In the genomic region with DNA sequence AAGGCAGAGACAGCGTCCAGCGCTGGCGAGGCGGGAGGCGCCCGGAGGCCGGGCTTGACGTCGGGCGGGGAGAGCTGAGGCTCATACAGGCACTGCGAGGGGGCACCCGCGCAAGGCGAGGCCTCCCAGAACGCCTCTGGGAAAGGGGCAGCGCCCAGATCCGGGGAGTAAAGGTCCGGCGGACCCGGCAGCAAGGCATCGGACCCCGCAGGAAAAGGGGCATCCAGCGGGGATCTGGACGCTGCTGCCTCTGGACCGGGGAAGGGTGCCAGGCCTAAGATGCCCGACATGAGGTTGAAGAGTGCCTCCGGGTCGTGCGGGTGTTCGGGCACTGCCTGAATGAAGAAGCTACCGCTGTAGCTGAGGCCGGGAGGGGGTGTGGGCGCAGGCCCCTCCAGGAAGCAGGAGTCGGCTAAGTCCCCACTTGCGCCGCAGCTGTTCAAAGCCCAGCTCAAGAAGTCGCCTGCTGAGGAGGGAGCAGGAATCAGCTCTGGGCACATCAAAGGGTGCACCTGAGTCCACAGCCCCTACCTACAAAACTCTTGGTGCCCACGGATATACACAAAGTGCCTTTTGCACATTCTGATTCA, we compare ENCODE assay signal across 11 cellular contexts. TPM values are rescaled to one million over a fixed set of nuclear protein-coding genes. Genes with fewer than 3 reads are reported as not detected.
DNase-seq lines count a peak whose midpoint lies in the region; ATAC-seq, FAIRE-seq and TF ChIP-seq lines count a peak whose summit lies in the region.
"Had no signal": no experiment of that assay in that cellular context is flagged by ENCODE, and none has a peak within 500 bp of the region (broad histone marks: within the 10 kb centered on the region; RNA-seq: fewer than 3 reads in every experiment).

No MANE protein-coding gene starts in this region.

- H3K36me3 ChIP-seq in H7 (replicated peaks; ENCODE audit: control insufficient read depth, insufficient read depth, low read length) = no peaks in the 10 kb centered on the region
- H3K36me3 ChIP-seq in astrocyte (ENCODE audit: insufficient read depth, low read length) = no peaks in the 10 kb centered on the region
- H3K36me3 ChIP-seq: heart left ventricle had no signal

- H3K4me2 ChIP-seq in astrocyte (ENCODE audit: low read length) = no peak overlapping the region

- FAIRE-seq in astrocyte (lab: Jason Lieb, UNC) (no peak), urothelium cell line (lab: Jason Lieb, UNC) (no peak)

- intact Hi-C loops in natural killer cell (cut with micrococcal nuclease) = loop anchor here (2.0 to 5.0 kb wide), 2 partner anchors 80 to 92 kb away; partner anchors contain the start of genes ALMS1 and SMYD5

- H3K4me3 ChIP-seq in H7 (ENCODE audit: insufficient read depth, low read depth, low read length) = peak overlapping the region; percentile 50; the same call in 1 of the 2 replicates
- no peak overlapping the region for H3K4me3 ChIP-seq in astrocyte (ENCODE audit: insufficient read depth, low read depth, low read length)

- H3K27ac ChIP-seq in astrocyte (ENCODE audit: low read depth, low read length) = no peak overlapping the region
- H3K27ac ChIP-seq: heart left ventricle had no signal

- H4K20me1 ChIP-seq in astrocyte (ENCODE audit: insufficient read depth, low read length) = peaks cover 4% of the 10 kb centered on the region

- H3K27me3 ChIP-seq in H7 (ENCODE audit: control insufficient read depth, insufficient read depth, low read length) = peaks cover 88% of the 10 kb centered on the region
- H3K27me3 ChIP-seq in astrocyte (ENCODE audit: insufficient read depth, low read length) = peaks cover 88% of the 10 kb centered on the region

- H3K4me3 Mint-ChIP-seq in astrocyte (ENCODE audit: unreplicated experiment) (peak overlapping the region; percentile 8), natural killer cell (peak overlapping the region; percentile 70)

- ATAC-seq in natural killer cell (no peak), HG02870 (IDR thresholded peaks at IDR 0.05; ENCODE audit: unreplicated experiment) (no peak)

- DNase-seq in NCI-H748 (lab: John Stamatoyannopoulos, UW; ENCODE audit: unreplicated experiment) (peak; percentile 41), NCI-H748 treated with DMSO at 0.1 percent for 48 hours (lab: John Stamatoyannopoulos, UW) (no peak), H7 (peak; percentile 75), astrocyte (ENCODE audit: low read depth) (no peak), natural killer cell (no peak), inferior parietal cortex (ENCODE audit: extremely low spot score) (no peak), urothelium cell line (ENCODE audit: low spot score) (no peak)
- DNase-seq: cortex of kidney, heart left ventricle, NCI-H2171 treated with DMSO at 0.1 percent for 48 hours had no signal

- TF ChIP-seq CTCF in astrocyte (IDR thresholded peaks at IDR 0.05; ENCODE audit: insufficient read depth, low read depth, low read length) = no peak
- TF ChIP-seq CTCF in natural killer cell (IDR thresholded peaks at IDR 0.05) = no peak

- no peaks in the 10 kb centered on the region for H3K36me3 Mint-ChIP-seq in astrocyte (ENCODE audit: low read depth, unreplicated experiment)
- no peaks in the 10 kb centered on the region for H3K36me3 Mint-ChIP-seq in natural killer cell

- peaks cover 8% of the 10 kb centered on the region for H3K4me1 Mint-ChIP-seq in astrocyte (ENCODE audit: low read depth, unreplicated experiment)
- H3K4me1 Mint-ChIP-seq in natural killer cell = peaks cover 7 to 8% of the 10 kb centered on the region in 2 donors

- H3K9ac ChIP-seq in astrocyte (ENCODE audit: low read length) = no peak overlapping the region

- H3K4me1 ChIP-seq in astrocyte (ENCODE audit: insufficient read depth, low read length) = peaks cover 7% of the 10 kb centered on the region

- H3K27ac Mint-ChIP-seq in astrocyte (ENCODE audit: unreplicated experiment) (no peak overlapping the region), natural killer cell (peak overlapping the region in 1 of 2 donors; percentile 75)

- H2AFZ ChIP-seq in astrocyte (ENCODE audit: low read depth, low read length) = no peak overlapping the region

- H3K9me3 Mint-ChIP-seq in astrocyte (ENCODE audit: unreplicated experiment) = peaks cover 2% of the 10 kb centered on the region
- H3K9me3 Mint-ChIP-seq in natural killer cell = no peaks in the 10 kb centered on the region

- no peaks in the 10 kb centered on the region for H3K79me2 ChIP-seq in astrocyte (ENCODE audit: insufficient read depth, low read length)

- H3K27me3 Mint-ChIP-seq in astrocyte (ENCODE audit: low read depth, unreplicated experiment) (peaks cover 82% of the 10 kb centered on the region), natural killer cell (ENCODE audit: low read depth in 2 of 2) (peaks cover 56 to 57% of the 10 kb centered on the region in 2 donors)

- no peaks in the 10 kb centered on the region for H3K9me3 ChIP-seq in astrocyte (ENCODE audit: insufficient read depth, low read depth, low read length)
- H3K9me3 ChIP-seq: heart left ventricle had no signal

RNA-seq across cellular contexts. Expression of gene EGR4, which starts 0.9 kb away (rescaled TPM):
- total RNA-seq in H7 (2014; rRNA removed; shearing (Covaris generic)) = 0.04 TPM in 1 of 2 replicates, not detected in the other
- total RNA-seq in astrocyte (not detected in 2 replicates), natural killer cell (1 to 10 TPM in 2 of 3 donors, under 1 TPM in 1; 0.28 to 2.6 (median 1.1) TPM)
- total RNA-seq: heart left ventricle had no signal

RNA-seq across cellular contexts. Expression of gene FBXO41, which starts 8.1 kb away (rescaled TPM):
- 2.3 and 3.7 TPM in 2 replicates for total RNA-seq in H7 (2014; rRNA removed; shearing (Covaris generic))
- total RNA-seq in astrocyte = 10.1 and 10.9 TPM in 2 replicates
- 10 to 100 TPM; 11.5 to 16.4 (median 13.8) TPM for total RNA-seq in natural killer cell

RNA-seq across cellular contexts. Expression of gene CCT7, which starts 58.3 kb away (rescaled TPM):
- 474 and 529 TPM in 2 replicates for total RNA-seq in H7 (2014; rRNA removed; shearing (Covaris generic))
- 315 and 359 TPM in 2 replicates for total RNA-seq in astrocyte
- 100 to 1,000 TPM in 2 of 3 donors, 10 to 100 TPM in 1; 82.3 to 114 (median 112) TPM for total RNA-seq in natural killer cell

RNA-seq across cellular contexts. Expression of gene PRADC1, which starts 59.4 kb away (rescaled TPM):
- 17.7 and 19.6 TPM in 2 replicates for total RNA-seq in H7 (2014; rRNA removed; shearing (Covaris generic))
- total RNA-seq in astrocyte (13.1 and 16.7 TPM in 2 replicates), natural killer cell (1 to 10 TPM; 8.3 to 9.7 (median 9.1) TPM)

Comparison
In these comparisons a context has a peak if more than half of its experiments do, and no peak if none do; other contexts are left out.
1. DNase-seq: peak in NCI-H748 (single experiment) and H7 (single experiment); none in NCI-H748 treated with DMSO at 0.1 percent for 48 hours (single experiment), astrocyte (single experiment), natural killer cell (single experiment), inferior parietal cortex (single experiment) and urothelium cell line (single experiment).